ENCODE assay signal across 15 cellular contexts in genomic region chr3:71453319-71453718, GRCh38.
DNase-seq lines count a peak whose midpoint lies in the region; ATAC-seq and TF ChIP-seq lines count a peak whose summit lies in the region.
"Had no signal": no experiment of that assay in that cellular context is flagged by ENCODE, and none has a peak within 500 bp of the region (broad histone marks: within the 10 kb centered on the region; RNA-seq: fewer than 3 reads in every experiment).

No MANE protein-coding gene starts in this region.

- DNase-seq in CD4-positive, CD25-positive, alpha-beta regulatory T cell, result no peak
- DNase-seq in activated CD8-positive, alpha-beta T cell treated with anti-CD3 and anti-CD28 coated beads for 36 hours, result no peak
- DNase-seq in mesothelial cell of epicardium (ENCODE audit: low spot score in 2 of 2, unreplicated experiment in 2 of 2) (no peak), foreskin fibroblast (no peak), EL (no peak), OCI-M1 (lab: John Stamatoyannopoulos, UW) (no peak)
- DNase-seq in activated CD8-positive, alpha-beta memory T cell treated with anti-CD3 and anti-CD28 coated beads for 24 hours, result no peak
- DNase-seq: activated CD8-positive, alpha-beta memory T cell treated with anti-CD3 and anti-CD28 coated beads, Interleukin-2, amount 10 ng/mL, durations not matched to agents 7 days and 5 days; DMS79; head of caudate nucleus; mesenchymal stem cell; NCI-H1417; NCI-H748 treated with DMSO at 0.1 percent for 48 hours; right cardiac atrium had no signal

- peaks cover 13% of the 10 kb centered on the region for H3K36me3 Mint-ChIP-seq in CD4-positive, CD25-positive, alpha-beta regulatory T cell
- no peaks in the 10 kb centered on the region for H3K36me3 Mint-ChIP-seq in activated CD8-positive, alpha-beta T cell treated with anti-CD3 and anti-CD28 coated beads for 36 hours (ENCODE audit: low read depth)
- H3K36me3 Mint-ChIP-seq in mesothelial cell of epicardium, result no peaks in the 10 kb centered on the region
- H3K36me3 Mint-ChIP-seq: activated CD8-positive, alpha-beta memory T cell treated with anti-CD3 and anti-CD28 coated beads, Interleukin-2, amount 10 ng/mL, durations not matched to agents 7 days and 5 days had no signal

- no peaks in the 10 kb centered on the region for H4K20me1 ChIP-seq in DOHH2 (ENCODE audit: control insufficient read depth, insufficient read depth, low read depth, low read length)

- TF ChIP-seq CTCF in DOHH2 (IDR thresholded peaks at IDR 0.05; ENCODE audit: low read depth, low read length, poor library complexity, severe bottlenecking) (no peak), mesothelial cell of epicardium (IDR thresholded peaks at IDR 0.05; ENCODE audit: unreplicated experiment) (no peak), foreskin fibroblast (IDR thresholded peaks at IDR 0.05; ENCODE audit: low read depth, low read length) (no peak)
- TF ChIP-seq CTCF in activated CD8-positive, alpha-beta T cell treated with anti-CD3 and anti-CD28 coated beads for 36 hours (IDR thresholded peaks at IDR 0.05), result no peak

- no peaks in the 10 kb centered on the region for H3K36me3 ChIP-seq in CD4-positive, CD25-positive, alpha-beta regulatory T cell (ENCODE audit: control insufficient read depth, insufficient read depth, low read length)
- H3K36me3 ChIP-seq in DOHH2 (ENCODE audit: control insufficient read depth, low read length), result peaks cover 7% of the 10 kb centered on the region; the same call in 1 of the 2 replicates

- H3K79me2 ChIP-seq in DOHH2 (ENCODE audit: control insufficient read depth, low read length), result peaks cover 100% of the 10 kb centered on the region

- H3K4me2 ChIP-seq in DOHH2 (ENCODE audit: low read length), result peak overlapping the region; percentile 96

- CTCF ChIA-PET in activated CD8-positive, alpha-beta T cell treated with anti-CD3 and anti-CD28 coated beads for 36 hours (lab: Charles Lee), result interaction anchor here (1.1 to 2.3 kb wide), 4 partner anchors 8 to 57 kb away, joined by 3 to 6 read pairs (median 4); no protein-coding TSS in a partner anchor

- intact Hi-C loops in activated CD8-positive, alpha-beta T cell treated with anti-CD3 and anti-CD28 coated beads for 36 hours (cut with micrococcal nuclease), result loop anchor here (5.0 kb wide), 3 partner anchors 34 to 129 kb away; partner anchors contain the start of gene FOXP1

- POLR2A ChIA-PET in activated CD8-positive, alpha-beta T cell treated with anti-CD3 and anti-CD28 coated beads for 36 hours (lab: Charles Lee), result interaction anchor here (0.7 to 2.4 kb wide), 11 partner anchors 8 to 325 kb away, joined by 3 to 16 read pairs (median 4); no protein-coding TSS in a partner anchor

- peak overlapping the region; percentile 43 for H3K4me3 ChIP-seq in CD4-positive, CD25-positive, alpha-beta regulatory T cell (ENCODE audit: low read depth, low read length)
- peak overlapping the region; percentile 70 for H3K4me3 ChIP-seq in DOHH2 (ENCODE audit: low read length)
- H3K4me3 ChIP-seq in foreskin fibroblast (ENCODE audit: low read depth in 1 of 2, low read length in 2 of 2), result no peak overlapping the region

- peaks cover 31% of the 10 kb centered on the region for H3F3A ChIP-seq in DOHH2 (ENCODE audit: control insufficient read depth, insufficient read depth)

- peak overlapping the region in 3 of 4 donors; percentile 39 to 79 (median 76) for H3K4me3 Mint-ChIP-seq in CD4-positive, CD25-positive, alpha-beta regulatory T cell
- peak overlapping the region; percentile 68 for H3K4me3 Mint-ChIP-seq in activated CD8-positive, alpha-beta T cell treated with anti-CD3 and anti-CD28 coated beads for 36 hours
- H3K4me3 Mint-ChIP-seq in mesothelial cell of epicardium, result no peak overlapping the region

- peak overlapping the region; percentile 88 for H3K27ac ChIP-seq in CD4-positive, CD25-positive, alpha-beta regulatory T cell (ENCODE audit: insufficient read depth, low read length, poor library complexity, severe bottlenecking)
- peak overlapping the region; percentile 86 for H3K27ac ChIP-seq in DOHH2 (ENCODE audit: low read depth, low read length)

- H3K9me3 ChIP-seq in CD4-positive, CD25-positive, alpha-beta regulatory T cell (ENCODE audit: control insufficient read depth in 2 of 2, low read length in 2 of 2), result no peaks in the 10 kb centered on the region
- H3K9me3 ChIP-seq in DOHH2 (ENCODE audit: control insufficient read depth, insufficient read depth, low read length), result no peaks in the 10 kb centered on the region

- no peaks in the 10 kb centered on the region for H3K9me3 Mint-ChIP-seq in CD4-positive, CD25-positive, alpha-beta regulatory T cell
- no peaks in the 10 kb centered on the region for H3K9me3 Mint-ChIP-seq in activated CD8-positive, alpha-beta T cell treated with anti-CD3 and anti-CD28 coated beads for 36 hours
- H3K9me3 Mint-ChIP-seq in mesothelial cell of epicardium, result no peaks in the 10 kb centered on the region

- no peaks in the 10 kb centered on the region for H3K27me3 ChIP-seq in CD4-positive, CD25-positive, alpha-beta regulatory T cell (ENCODE audit: control insufficient read depth, insufficient read depth, low read length)
- no peaks in the 10 kb centered on the region for H3K27me3 ChIP-seq in DOHH2 (ENCODE audit: control insufficient read depth, low read length)

- no peaks in the 10 kb centered on the region for H3K27me3 Mint-ChIP-seq in CD4-positive, CD25-positive, alpha-beta regulatory T cell
- H3K27me3 Mint-ChIP-seq in activated CD8-positive, alpha-beta T cell treated with anti-CD3 and anti-CD28 coated beads for 36 hours, result no peaks in the 10 kb centered on the region
- no peaks in the 10 kb centered on the region for H3K27me3 Mint-ChIP-seq in mesothelial cell of epicardium (ENCODE audit: low read depth)
- H3K27me3 Mint-ChIP-seq: activated CD8-positive, alpha-beta memory T cell treated with anti-CD3 and anti-CD28 coated beads, Interleukin-2, amount 10 ng/mL, durations not matched to agents 7 days and 5 days had no signal

- H3K27ac Mint-ChIP-seq in CD4-positive, CD25-positive, alpha-beta regulatory T cell, result peak overlapping the region; percentile 96 to 99 (median 98)
- peak overlapping the region; percentile 93 for H3K27ac Mint-ChIP-seq in activated CD8-positive, alpha-beta T cell treated with anti-CD3 and anti-CD28 coated beads for 36 hours
- H3K27ac Mint-ChIP-seq in mesothelial cell of epicardium, result peak overlapping the region; percentile 72

- no peak for ATAC-seq in CD4-positive, CD25-positive, alpha-beta regulatory T cell (ENCODE audit: low read depth in 2 of 2)
- ATAC-seq in activated CD8-positive, alpha-beta T cell treated with anti-CD3 and anti-CD28 coated beads for 36 hours, result no peak
- ATAC-seq: right cardiac atrium had no signal

- H3K4me1 Mint-ChIP-seq in CD4-positive, CD25-positive, alpha-beta regulatory T cell, result peaks cover 60 to 100% (median 90%) of the 10 kb centered on the region in 4 donors
- peaks cover 91% of the 10 kb centered on the region for H3K4me1 Mint-ChIP-seq in activated CD8-positive, alpha-beta T cell treated with anti-CD3 and anti-CD28 coated beads for 36 hours (ENCODE audit: low read depth)
- peaks cover 64% of the 10 kb centered on the region for H3K4me1 Mint-ChIP-seq in mesothelial cell of epicardium

- H3K9me2 ChIP-seq in DOHH2 (replicated peaks; ENCODE audit: control insufficient read depth, low read length), result no peaks in the 10 kb centered on the region

- peaks cover 97% of the 10 kb centered on the region for H3K4me1 ChIP-seq in CD4-positive, CD25-positive, alpha-beta regulatory T cell (ENCODE audit: control insufficient read depth, insufficient read depth, low read length, poor library complexity, severe bottlenecking)
- H3K4me1 ChIP-seq in DOHH2 (ENCODE audit: control insufficient read depth, low read length), result peaks cover 100% of the 10 kb centered on the region

Comparison
In these comparisons a context has a peak if more than half of its experiments do, and no peak if none do; other contexts are left out.
1. H3K4me3 ChIP-seq: peak in CD4-positive, CD25-positive, alpha-beta regulatory T cell (single experiment) and DOHH2 (single experiment); none in foreskin fibroblast (0 of 2).
2. Peak in every context shown above with its lines, with median percentiles within 50 percentile points of each other: H3K27ac Mint-ChIP-seq.